1 cellular context compared by ENCODE assay signal in genomic region chr1:180229483-180230415, GRCh38.
A peak's percentile ranks its signal among the peaks of the same experiment; 100 is the strongest.
TF ChIP-seq lines count a peak whose summit lies in the region.

LHX4 (plus strand) TSS chr1:180230264; CDS start chr1:180230530, 266 bp downstream.

TF ChIP-seq in A549, 52 proteins besides CTCF, POLR2A, EP300 and RAD21 (continued from another document):
- TF ChIP-seq MAX (IDR thresholded peaks at IDR 0.05) (peak; percentile 59), JUN (IDR thresholded peaks at IDR 0.05) (0 out of 5 replicates have a peak, but pooled peaks of 1 of the 2 experiments have one; percentile 39), SREBF2 (IDR thresholded peaks at IDR 0.05) (no peak), ELK1 (IDR thresholded peaks at IDR 0.05; ENCODE audit: low read depth, low read length) (no peak), E2F6 (IDR thresholded peaks at IDR 0.05; ENCODE audit: borderline replicate concordance, low read depth) (no peak), PHF8 (IDR thresholded peaks at IDR 0.05; ENCODE audit: borderline replicate concordance, low read depth) (peak; percentile 16; the same call in 1 of the 2 replicates), SMC3 (IDR thresholded peaks at IDR 0.05) (no peak), ZFP36 (IDR thresholded peaks at IDR 0.05; ENCODE audit: borderline replicate concordance, partially characterized antibody) (no peak)
- TF ChIP-seq, protein P1, sequence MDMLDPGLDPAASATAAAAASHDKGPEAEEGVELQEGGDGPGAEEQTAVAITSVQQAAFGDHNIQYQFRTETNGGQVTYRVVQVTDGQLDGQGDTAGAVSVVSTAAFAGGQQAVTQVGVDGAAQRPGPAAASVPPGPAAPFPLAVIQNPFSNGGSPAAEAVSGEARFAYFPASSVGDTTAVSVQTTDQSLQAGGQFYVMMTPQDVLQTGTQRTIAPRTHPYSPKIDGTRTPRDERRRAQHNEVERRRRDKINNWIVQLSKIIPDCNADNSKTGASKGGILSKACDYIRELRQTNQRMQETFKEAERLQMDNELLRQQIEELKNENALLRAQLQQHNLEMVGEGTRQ (IDR thresholded peaks at IDR 0.05) = no peak
